Comparison of ENCODE assay signal across 25 cellular contexts in genomic region chr22:49549256-49549655, GRCh38.
"Had no signal": no experiment of that assay in that cellular context is flagged by ENCODE, and none has a peak within 500 bp of the region (broad histone marks: within the 10 kb centered on the region; RNA-seq: fewer than 3 reads in every experiment).

No MANE protein-coding gene starts in this region.

- H3K36me3 ChIP-seq: gastroesophageal sphincter, ovary, transverse colon, vagina had no signal

- H3K27ac Mint-ChIP-seq: activated CD8-positive, alpha-beta T cell treated with anti-CD3 and anti-CD28 coated beads, Interleukin-2, amount 10 ng/mL, durations not matched to agents 7 days and 5 days; activated naive CD8-positive, alpha-beta T cell treated with anti-CD3 and anti-CD28 coated beads for 36 hours; activated T-helper 1 cell treated with anti-CD3 and anti-CD28 coated beads, Interleukin-12 subunit alpha, Interleukin-12 subunit beta, Interleukin-2, Interleukin-4 antibody, amounts not matched to agents 30 ng/mL and 10 ng/mL and 1 ng/mL, durations not matched to agents 14 hours and 24 hours and 36 hours; endodermal cell; mesothelial cell of epicardium; naive thymus-derived CD8-positive, alpha-beta T cell; stimulated activated effector memory CD8-positive, alpha-beta T cell treated with anti-CD3 and anti-CD28 coated beads, Interleukin-12 subunit alpha, Interleukin-12 subunit beta, amount 100 ng/mL, for 72 hours; stimulated activated naive CD8-positive, alpha-beta T cell treated with anti-CD3 and anti-CD28 coated beads, Interleukin-15, amount 100 ng/mL, for 72 hours; T-cell; T-helper 2 cell treated with Interferon-gamma antibody and Interleukin-4, amounts not matched to agents 5 μg/mL and 100 μg/mL, for 36 hours had no signal

- H3K27ac ChIP-seq: gastroesophageal sphincter, ovary, skin epidermis, transverse colon, vagina, VCaP had no signal

- H3K9me3 ChIP-seq: transverse colon, vagina had no signal

- H3K4me3 Mint-ChIP-seq: activated CD8-positive, alpha-beta T cell treated with anti-CD3 and anti-CD28 coated beads, Interleukin-2, amount 10 ng/mL, durations not matched to agents 7 days and 5 days; activated naive CD8-positive, alpha-beta T cell treated with anti-CD3 and anti-CD28 coated beads for 36 hours; activated T-helper 1 cell treated with anti-CD3 and anti-CD28 coated beads, Interleukin-12 subunit alpha, Interleukin-12 subunit beta, Interleukin-2, Interleukin-4 antibody, amounts not matched to agents 30 ng/mL and 10 ng/mL and 1 ng/mL, durations not matched to agents 14 hours and 24 hours and 36 hours; endodermal cell; mesothelial cell of epicardium; naive thymus-derived CD8-positive, alpha-beta T cell; stimulated activated effector memory CD8-positive, alpha-beta T cell treated with anti-CD3 and anti-CD28 coated beads, Interleukin-12 subunit alpha, Interleukin-12 subunit beta, amount 100 ng/mL, for 72 hours; stimulated activated naive CD8-positive, alpha-beta T cell treated with anti-CD3 and anti-CD28 coated beads, Interleukin-15, amount 100 ng/mL, for 72 hours; T-cell; T-helper 2 cell treated with Interferon-gamma antibody and Interleukin-4, amounts not matched to agents 5 μg/mL and 100 μg/mL, for 36 hours had no signal

- H3K27me3 ChIP-seq: ovary, vagina had no signal

- H3K4me1 Mint-ChIP-seq: activated naive CD8-positive, alpha-beta T cell treated with anti-CD3 and anti-CD28 coated beads for 36 hours; endodermal cell; stimulated activated naive CD8-positive, alpha-beta T cell treated with anti-CD3 and anti-CD28 coated beads, Interleukin-15, amount 100 ng/mL, for 72 hours had no signal

- H3K4me1 ChIP-seq: gastroesophageal sphincter, transverse colon, vagina had no signal

- ATAC-seq: activated CD8-positive, alpha-beta T cell treated with anti-CD3 and anti-CD28 coated beads, Interleukin-2, amount 10 ng/mL, durations not matched to agents 7 days and 5 days; gastroesophageal sphincter; left cardiac atrium; naive thymus-derived CD8-positive, alpha-beta T cell; right cardiac atrium; stimulated activated effector memory CD8-positive, alpha-beta T cell treated with anti-CD3 and anti-CD28 coated beads, Interleukin-12 subunit alpha, Interleukin-12 subunit beta, amount 100 ng/mL, for 72 hours; stimulated activated naive CD8-positive, alpha-beta T cell treated with anti-CD3 and anti-CD28 coated beads, Interleukin-15, amount 100 ng/mL, for 72 hours; T-cell had no signal

- H3K27me3 Mint-ChIP-seq: activated naive CD8-positive, alpha-beta T cell treated with anti-CD3 and anti-CD28 coated beads for 36 hours; naive thymus-derived CD8-positive, alpha-beta T cell; stimulated activated naive CD8-positive, alpha-beta T cell treated with anti-CD3 and anti-CD28 coated beads, Interleukin-15, amount 100 ng/mL, for 72 hours; T-cell had no signal

- H3K36me3 Mint-ChIP-seq: mesothelial cell of epicardium had no signal

- DNase-seq: activated CD4-positive, alpha-beta T cell treated with anti-CD3 and anti-CD28 coated beads for 1 hour; activated CD4-positive, alpha-beta T cell treated with anti-CD3 and anti-CD28 coated beads, Interleukin-2, amount 50 U/mL, for 1 hour; activated CD8-positive, alpha-beta T cell treated with anti-CD3 and anti-CD28 coated beads, Interleukin-2, amount 10 ng/mL, durations not matched to agents 7 days and 5 days; activated naive CD8-positive, alpha-beta T cell treated with anti-CD3 and anti-CD28 coated beads for 36 hours; amygdala; cortex of kidney; islet precursor cell; left cardiac atrium; naive thymus-derived CD8-positive, alpha-beta T cell; stimulated activated CD4-positive, alpha-beta T cell treated with anti-CD3 and anti-CD28 coated beads, Interleukin-2, amount 100 ng/mL, for 24 hours; stimulated activated naive CD8-positive, alpha-beta T cell treated with anti-CD3 and anti-CD28 coated beads, Interleukin-15, amount 100 ng/mL, for 72 hours; T-cell; transverse colon had no signal

- H3K4me3 ChIP-seq: gastroesophageal sphincter, lung, ovary, skin epidermis, transverse colon, vagina had no signal
